1 cellular context compared by ENCODE assay signal in the genomic region with DNA sequence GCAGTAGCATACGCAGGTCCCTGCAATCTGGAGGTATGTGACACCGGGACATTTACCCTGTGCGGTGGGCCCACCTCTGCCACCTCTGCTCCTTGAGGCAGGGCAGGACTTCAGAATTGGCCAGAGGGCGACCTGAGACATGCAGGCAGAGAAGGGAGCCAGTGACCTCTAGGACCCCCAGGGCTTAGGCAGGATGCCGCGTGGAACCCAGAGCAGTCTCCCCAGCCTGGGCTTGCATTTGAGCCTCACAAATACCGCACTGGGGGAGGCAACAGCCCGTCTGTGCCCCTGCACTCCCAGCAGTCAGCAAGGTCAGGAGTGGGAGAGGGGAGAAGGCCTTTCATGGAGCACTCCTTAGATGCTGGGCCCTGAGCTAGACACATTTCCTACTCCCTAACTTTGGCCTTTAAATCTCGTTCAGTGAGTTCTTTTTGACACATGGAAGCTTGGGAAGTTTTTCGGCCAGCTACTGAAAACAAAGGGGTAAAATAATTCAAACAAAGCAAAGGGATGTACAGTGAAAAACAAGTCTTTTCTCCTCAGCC.
A peak's percentile ranks its signal among the peaks of the same experiment; 100 is the strongest.
TF ChIP-seq lines count a peak whose summit lies in the region.

No MANE protein-coding gene starts in this region.

TF ChIP-seq in HepG2, 621 proteins besides CTCF, POLR2A, EP300 and RAD21:
- TF ChIP-seq ZNF225 (CRISPR knock-in tag; IDR thresholded peaks at IDR 0.05) (peak; percentile 72; the same call in 1 of the 2 replicates), NR3C1 (CRISPR knock-in tag; IDR thresholded peaks at IDR 0.05) (no peak), ZNF446 (CRISPR knock-in tag; IDR thresholded peaks at IDR 0.05) (0 out of 2 replicates have a peak, but pooled peaks have one; percentile 32), ZNF687 (CRISPR knock-in tag; IDR thresholded peaks at IDR 0.05) (peak; percentile 12; the same call in 1 of the 2 replicates)
